37 cellular contexts compared by ENCODE assay signal in the genomic region with DNA sequence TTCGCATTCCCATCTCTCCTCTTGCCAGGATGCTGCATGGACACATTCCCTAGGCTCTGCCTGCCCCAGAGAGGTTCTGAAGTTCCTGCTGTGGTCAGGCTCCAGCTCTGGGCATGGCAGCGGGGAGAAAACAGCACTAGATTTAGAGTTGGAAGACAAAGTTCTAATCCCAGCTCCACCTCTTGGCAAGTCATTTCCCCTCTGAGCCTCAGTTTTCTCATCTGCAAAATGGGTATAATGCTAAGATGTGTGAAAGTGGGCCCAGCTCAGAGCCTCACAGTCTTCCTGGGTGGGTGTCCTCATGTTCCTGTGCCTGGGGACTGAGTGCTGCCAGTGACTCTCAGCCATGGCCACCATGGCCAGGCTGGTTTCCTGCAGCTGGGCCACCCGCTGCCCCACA.
"Had no signal": no experiment of that assay in that cellular context is flagged by ENCODE, and none has a peak within 500 bp of the region (broad histone marks: within the 10 kb centered on the region; RNA-seq: fewer than 3 reads in every experiment).

No MANE protein-coding gene starts in this region.

- H3K36me3 Mint-ChIP-seq: activated CD8-positive, alpha-beta memory T cell treated with anti-CD3 and anti-CD28 coated beads, Interleukin-2, amount 10 ng/mL, durations not matched to agents 7 days and 5 days; activated naive CD4-positive, alpha-beta T cell treated with anti-CD3 and anti-CD28 coated beads, Interleukin-2, amount 10 ng/mL, durations not matched to agents 7 days and 5 days; activated naive CD8-positive, alpha-beta T cell; activated naive CD8-positive, alpha-beta T cell treated with anti-CD3 and anti-CD28 coated beads, Interleukin-2, amount 10 ng/mL, durations not matched to agents 7 days and 5 days; brain had no signal

- H3K4me3 Mint-ChIP-seq: activated CD4-positive, alpha-beta memory T cell treated with anti-CD3 and anti-CD28 coated beads, Interleukin-2, amount 10 ng/mL, durations not matched to agents 7 days and 5 days; activated CD4-positive, alpha-beta T cell treated with anti-CD3 and anti-CD28 coated beads for 36 hours; activated CD4-positive, alpha-beta T cell treated with anti-CD3 and anti-CD28 coated beads, Interleukin-2, amount 10 ng/mL, durations not matched to agents 7 days and 5 days; activated CD8-positive, alpha-beta memory T cell treated with anti-CD3 and anti-CD28 coated beads, Interleukin-2, amount 10 ng/mL, durations not matched to agents 7 days and 5 days; activated CD8-positive, alpha-beta T cell treated with anti-CD3 and anti-CD28 coated beads, Interleukin-2, amount 10 ng/mL, durations not matched to agents 7 days and 5 days; activated naive CD4-positive, alpha-beta T cell treated with anti-CD3 and anti-CD28 coated beads, Interleukin-2, amount 10 ng/mL, durations not matched to agents 7 days and 5 days; activated naive CD4-positive, alpha-beta T cell treated with anti-CD3 and anti-CD28 coated beads, Interleukin-2, amount 50 U/mL, for 24 hours; activated naive CD8-positive, alpha-beta T cell; activated naive CD8-positive, alpha-beta T cell treated with anti-CD3 and anti-CD28 coated beads, Interleukin-2, amount 10 ng/mL, durations not matched to agents 7 days and 5 days; activated naive CD8-positive, alpha-beta T cell treated with anti-CD3 and anti-CD28 coated beads, Interleukin-2, amount 50 U/mL, for 24 hours; activated T-cell treated with anti-CD3 and anti-CD28 coated beads, Interleukin-2, amount 50 U/mL, for 24 hours; brain; central memory CD8-positive, alpha-beta T cell; T-helper 1 cell treated with Interleukin-12 subunit alpha and Interleukin-12 subunit beta and Interleukin-4 antibody, amounts not matched to agents 30 μg/mL and 1 μg/mL, for 36 hours; T-helper 2 cell treated with Interferon-gamma antibody and Interleukin-4, amounts not matched to agents 5 μg/mL and 100 μg/mL, for 36 hours had no signal

- H3K4me1 ChIP-seq: ascending aorta had no signal

- H3K27ac Mint-ChIP-seq: activated CD4-positive, alpha-beta memory T cell treated with anti-CD3 and anti-CD28 coated beads, Interleukin-2, amount 10 ng/mL, durations not matched to agents 7 days and 5 days; activated CD4-positive, alpha-beta T cell treated with anti-CD3 and anti-CD28 coated beads for 36 hours; activated CD8-positive, alpha-beta memory T cell treated with anti-CD3 and anti-CD28 coated beads, Interleukin-2, amount 10 ng/mL, durations not matched to agents 7 days and 5 days; activated CD8-positive, alpha-beta T cell treated with anti-CD3 and anti-CD28 coated beads, Interleukin-2, amount 10 ng/mL, durations not matched to agents 7 days and 5 days; activated naive CD4-positive, alpha-beta T cell treated with anti-CD3 and anti-CD28 coated beads, Interleukin-2, amount 10 ng/mL, durations not matched to agents 7 days and 5 days; activated naive CD4-positive, alpha-beta T cell treated with anti-CD3 and anti-CD28 coated beads, Interleukin-2, amount 50 U/mL, for 24 hours; activated naive CD8-positive, alpha-beta T cell; activated naive CD8-positive, alpha-beta T cell treated with anti-CD3 and anti-CD28 coated beads, Interleukin-2, amount 10 ng/mL, durations not matched to agents 7 days and 5 days; activated naive CD8-positive, alpha-beta T cell treated with anti-CD3 and anti-CD28 coated beads, Interleukin-2, amount 50 U/mL, for 24 hours; activated T-cell treated with anti-CD3 and anti-CD28 coated beads, Interleukin-2, amount 50 U/mL, for 24 hours; activated T-helper 2 cell treated with anti-CD3 and anti-CD28 coated beads, Interferon-gamma antibody, Interleukin-2, Interleukin-4, amounts not matched to agents 10 μg/mL and 5 μg/mL and 100 μg/mL, durations not matched to agents 14 hours and 24 hours and 36 hours; brain; T-helper 1 cell treated with Interleukin-12 subunit alpha and Interleukin-12 subunit beta and Interleukin-4 antibody, amounts not matched to agents 30 μg/mL and 1 μg/mL, for 36 hours; T-helper 2 cell treated with Interferon-gamma antibody and Interleukin-4, amounts not matched to agents 5 μg/mL and 100 μg/mL, for 36 hours had no signal

- ATAC-seq: activated CD4-positive, alpha-beta T cell treated with anti-CD3 and anti-CD28 coated beads for 36 hours; activated CD4-positive, CD25-positive, alpha-beta regulatory T cell treated with anti-CD3 and anti-CD28 coated beads, Interleukin-2, amount 50 U/mL, for 24 hours; activated CD8-positive, alpha-beta memory T cell treated with anti-CD3 and anti-CD28 coated beads, Interleukin-2, amount 10 ng/mL, durations not matched to agents 7 days and 5 days; activated CD8-positive, alpha-beta T cell treated with anti-CD3 and anti-CD28 coated beads, Interleukin-2, amount 10 ng/mL, durations not matched to agents 7 days and 5 days; activated naive CD8-positive, alpha-beta T cell treated with anti-CD3 and anti-CD28 coated beads, Interleukin-2, amount 50 U/mL, for 24 hours had no signal

- H3K4me1 Mint-ChIP-seq: activated naive CD8-positive, alpha-beta T cell treated with anti-CD3 and anti-CD28 coated beads, Interleukin-2, amount 50 U/mL, for 24 hours had no signal

- H3K9me3 Mint-ChIP-seq: activated CD4-positive, alpha-beta memory T cell treated with anti-CD3 and anti-CD28 coated beads, Interleukin-2, amount 10 ng/mL, durations not matched to agents 7 days and 5 days; activated CD4-positive, alpha-beta T cell treated with anti-CD3 and anti-CD28 coated beads, Interleukin-2, amount 10 ng/mL, durations not matched to agents 7 days and 5 days; activated naive CD4-positive, alpha-beta T cell treated with anti-CD3 and anti-CD28 coated beads, Interleukin-2, amount 10 ng/mL, durations not matched to agents 7 days and 5 days; activated naive CD4-positive, alpha-beta T cell treated with anti-CD3 and anti-CD28 coated beads, Interleukin-2, amount 50 U/mL, for 24 hours; activated naive CD8-positive, alpha-beta T cell treated with anti-CD3 and anti-CD28 coated beads, Interleukin-2, amount 10 ng/mL, durations not matched to agents 7 days and 5 days; activated naive CD8-positive, alpha-beta T cell treated with anti-CD3 and anti-CD28 coated beads, Interleukin-2, amount 50 U/mL, for 24 hours; activated T-cell treated with anti-CD3 and anti-CD28 coated beads, Interleukin-2, amount 50 U/mL, for 24 hours; activated T-helper 2 cell treated with anti-CD3 and anti-CD28 coated beads, Interferon-gamma antibody, Interleukin-2, Interleukin-4, amounts not matched to agents 10 μg/mL and 5 μg/mL and 100 μg/mL, durations not matched to agents 14 hours and 24 hours and 36 hours; brain; central memory CD8-positive, alpha-beta T cell; T-helper 1 cell treated with Interleukin-12 subunit alpha and Interleukin-12 subunit beta and Interleukin-4 antibody, amounts not matched to agents 30 μg/mL and 1 μg/mL, for 36 hours; T-helper 2 cell treated with Interferon-gamma antibody and Interleukin-4, amounts not matched to agents 5 μg/mL and 100 μg/mL, for 36 hours had no signal

- H3K4me3 ChIP-seq: ascending aorta, cardiac muscle cell had no signal

- H3K27me3 ChIP-seq: ascending aorta, cardiac muscle cell had no signal

- H3K9me3 ChIP-seq: ascending aorta had no signal

- H3K27me3 Mint-ChIP-seq: activated CD4-positive, alpha-beta memory T cell treated with anti-CD3 and anti-CD28 coated beads, Interleukin-2, amount 10 ng/mL, durations not matched to agents 7 days and 5 days; activated CD4-positive, alpha-beta T cell treated with anti-CD3 and anti-CD28 coated beads for 36 hours; activated CD4-positive, alpha-beta T cell treated with anti-CD3 and anti-CD28 coated beads, Interleukin-2, amount 10 ng/mL, durations not matched to agents 7 days and 5 days; activated CD8-positive, alpha-beta memory T cell treated with anti-CD3 and anti-CD28 coated beads, Interleukin-2, amount 10 ng/mL, durations not matched to agents 7 days and 5 days; activated naive CD4-positive, alpha-beta T cell treated with anti-CD3 and anti-CD28 coated beads, Interleukin-2, amount 10 ng/mL, durations not matched to agents 7 days and 5 days; activated naive CD4-positive, alpha-beta T cell treated with anti-CD3 and anti-CD28 coated beads, Interleukin-2, amount 50 U/mL, for 24 hours; activated naive CD8-positive, alpha-beta T cell; activated naive CD8-positive, alpha-beta T cell treated with anti-CD3 and anti-CD28 coated beads, Interleukin-2, amount 10 ng/mL, durations not matched to agents 7 days and 5 days; activated naive CD8-positive, alpha-beta T cell treated with anti-CD3 and anti-CD28 coated beads, Interleukin-2, amount 50 U/mL, for 24 hours; activated T-cell treated with anti-CD3 and anti-CD28 coated beads, Interleukin-2, amount 50 U/mL, for 24 hours; brain; central memory CD8-positive, alpha-beta T cell had no signal

- DNase-seq: activated CD4-positive, alpha-beta memory T cell treated with anti-CD3 and anti-CD28 coated beads, Interleukin-2, amount 10 ng/mL, durations not matched to agents 7 days and 5 days; activated CD4-positive, alpha-beta T cell treated with anti-CD3 and anti-CD28 coated beads for 1 hour; activated CD4-positive, alpha-beta T cell treated with anti-CD3 and anti-CD28 coated beads for 36 hours; activated CD4-positive, alpha-beta T cell treated with anti-CD3 and anti-CD28 coated beads for 48 hours; activated CD4-positive, alpha-beta T cell treated with anti-CD3 and anti-CD28 coated beads, Interleukin-2, amount 10 ng/mL, durations not matched to agents 7 days and 5 days; activated CD4-positive, alpha-beta T cell treated with anti-CD3 and anti-CD28 coated beads, Interleukin-2, amount 50 U/mL, for 48 hours; activated CD4-positive, CD25-positive, alpha-beta regulatory T cell; activated CD8-positive, alpha-beta memory T cell treated with anti-CD3 and anti-CD28 coated beads for 24 hours; activated CD8-positive, alpha-beta memory T cell treated with anti-CD3 and anti-CD28 coated beads, Interleukin-2, amount 10 ng/mL, durations not matched to agents 7 days and 5 days; activated CD8-positive, alpha-beta memory T cell treated with anti-CD3 and anti-CD28 coated beads, Interleukin-2, amount 50 U/mL, for 48 hours; activated CD8-positive, alpha-beta T cell treated with anti-CD3 and anti-CD28 coated beads, Interleukin-2, amount 10 ng/mL, durations not matched to agents 7 days and 5 days; activated effector memory CD4-positive, alpha-beta T cell treated with Interleukin-2 at 50 U/mL for 16 hours; activated gamma-delta T cell; activated naive CD4-positive, alpha-beta T cell treated with anti-CD3 and anti-CD28 coated beads, Interleukin-2, amount 10 ng/mL, durations not matched to agents 7 days and 5 days; activated naive CD4-positive, alpha-beta T cell treated with Interleukin-2 at 50 U/mL for 16 hours; activated naive CD8-positive, alpha-beta T cell treated with anti-CD3 and anti-CD28 coated beads, Interleukin-2, amount 10 ng/mL, durations not matched to agents 7 days and 5 days; activated naive CD8-positive, alpha-beta T cell treated with anti-CD3 and anti-CD28 coated beads, Interleukin-2, amount 50 U/mL, for 24 hours; activated T-cell treated with anti-CD3 and anti-CD28 coated beads, Interleukin-2, amount 50 U/mL, for 24 hours; activated T-cell treated with anti-CD3 and anti-CD28 coated beads, Interleukin-2, amount 50 U/mL, for 48 hours; amygdala; anterior cingulate cortex; cerebellar nuclear complex; T-helper 2 cell; T-helper 9 cell had no signal

- FAIRE-seq: bronchial epithelial cell, TTC549 had no signal

- H3K36me3 ChIP-seq: cardiac muscle cell had no signal

- H3K27ac ChIP-seq: ascending aorta, cardiac muscle cell, VCaP had no signal
